ENCODE assay signal across 1 cellular context in genomic region chr22:25235547-25236290, GRCh38.
A peak's percentile ranks its signal among the peaks of the same experiment; 100 is the strongest.
TF ChIP-seq lines count a peak whose summit lies in the region.

No MANE protein-coding gene starts in this region.

TF ChIP-seq in GM12878, 131 proteins besides CTCF, POLR2A, EP300 and RAD21 (continued from another document):
- TF ChIP-seq POU2F2 (IDR thresholded peaks at IDR 0.05; ENCODE audit: borderline replicate concordance, low read depth, low read length), result peak; percentile 27; the same call in 1 of the 3 replicates
- TF ChIP-seq CREM (IDR thresholded peaks at IDR 0.05; ENCODE audit: low read depth), result 0 out of 2 replicates have a peak, but pooled peaks have one; percentile 23
- no peak for TF ChIP-seq PRDM15 (CRISPR knock-in tag; IDR thresholded peaks at IDR 0.05)
- no peak for TF ChIP-seq SPI1 (IDR thresholded peaks at IDR 0.05; ENCODE audit: borderline replicate concordance, insufficient read depth, low read depth, low read length)
- TF ChIP-seq, protein P1, sequence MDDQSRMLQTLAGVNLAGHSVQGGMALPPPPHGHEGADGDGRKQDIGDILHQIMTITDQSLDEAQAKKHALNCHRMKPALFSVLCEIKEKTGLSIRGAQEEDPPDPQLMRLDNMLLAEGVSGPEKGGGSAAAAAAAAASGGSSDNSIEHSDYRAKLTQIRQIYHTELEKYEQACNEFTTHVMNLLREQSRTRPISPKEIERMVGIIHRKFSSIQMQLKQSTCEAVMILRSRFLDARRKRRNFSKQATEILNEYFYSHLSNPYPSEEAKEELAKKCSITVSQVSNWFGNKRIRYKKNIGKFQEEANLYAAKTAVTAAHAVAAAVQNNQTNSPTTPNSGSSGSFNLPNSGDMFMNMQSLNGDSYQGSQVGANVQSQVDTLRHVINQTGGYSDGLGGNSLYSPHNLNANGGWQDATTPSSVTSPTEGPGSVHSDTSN (IDR thresholded peaks at IDR 0.05; ENCODE audit: insufficient replicate concordance, low read depth, low read length), result peak; percentile 98
- TF ChIP-seq ZZZ3 (IDR thresholded peaks at IDR 0.05; ENCODE audit: control insufficient read depth, insufficient read length, low read depth), result no peak
- TF ChIP-seq DPF2 (IDR thresholded peaks at IDR 0.05), result peak; percentile 83
- TF ChIP-seq RFX5 (IDR thresholded peaks at IDR 0.05; ENCODE audit: low read depth, low read length), result peak; percentile 49; the same call in 1 of the 2 replicates
- TF ChIP-seq IRF5 (IDR thresholded peaks at IDR 0.05; ENCODE audit: borderline replicate concordance), result no peak
- TF ChIP-seq SP1 (IDR thresholded peaks at IDR 0.05; ENCODE audit: low read depth, low read length), result peak; percentile 93
- TF ChIP-seq PML (IDR thresholded peaks at IDR 0.05; ENCODE audit: low read length), result no peak
- no peak for TF ChIP-seq ATF2 (IDR thresholded peaks at IDR 0.05; ENCODE audit: low read length)
- peak; percentile 59; the same call in 1 of the 2 replicates for TF ChIP-seq YY1 (IDR thresholded peaks at IDR 0.05; ENCODE audit: low read depth, low read length)
- TF ChIP-seq MYB (IDR thresholded peaks at IDR 0.05; ENCODE audit: borderline replicate concordance, low read depth, low read length), result no peak
- TF ChIP-seq, protein P2, sequence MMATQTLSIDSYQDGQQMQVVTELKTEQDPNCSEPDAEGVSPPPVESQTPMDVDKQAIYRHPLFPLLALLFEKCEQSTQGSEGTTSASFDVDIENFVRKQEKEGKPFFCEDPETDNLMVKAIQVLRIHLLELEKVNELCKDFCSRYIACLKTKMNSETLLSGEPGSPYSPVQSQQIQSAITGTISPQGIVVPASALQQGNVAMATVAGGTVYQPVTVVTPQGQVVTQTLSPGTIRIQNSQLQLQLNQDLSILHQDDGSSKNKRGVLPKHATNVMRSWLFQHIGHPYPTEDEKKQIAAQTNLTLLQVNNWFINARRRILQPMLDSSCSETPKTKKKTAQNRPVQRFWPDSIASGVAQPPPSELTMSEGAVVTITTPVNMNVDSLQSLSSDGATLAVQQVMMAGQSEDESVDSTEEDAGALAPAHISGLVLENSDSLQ (IDR thresholded peaks at IDR 0.05), result peak; percentile 98
- 0 out of 2 replicates have a peak, but pooled peaks have one; percentile 14 for TF ChIP-seq CREB1 (IDR thresholded peaks at IDR 0.05; ENCODE audit: low read depth)
- TF ChIP-seq BHLHE40 (IDR thresholded peaks at IDR 0.05; ENCODE audit: borderline replicate concordance in 1 of 2, low read depth in 2 of 2, low read length in 1 of 2), result peak; percentile 7 to 17; a peak in 1 of 4 replicates
- no peak for TF ChIP-seq NR2C2 (IDR thresholded peaks at IDR 0.05; ENCODE audit: borderline replicate concordance, control insufficient read depth, insufficient read length, low read depth)
- no peak for TF ChIP-seq E4F1 (IDR thresholded peaks at IDR 0.05; ENCODE audit: borderline replicate concordance, partially characterized antibody)
- TF ChIP-seq NFYA (IDR thresholded peaks at IDR 0.05; ENCODE audit: borderline replicate concordance, low read depth, low read length), result peak; percentile 8; the same call in 1 of the 2 replicates
- no peak for TF ChIP-seq IKZF2 (IDR thresholded peaks at IDR 0.05)
- TF ChIP-seq SUPT20H (IDR thresholded peaks at IDR 0.05; ENCODE audit: borderline replicate concordance, control insufficient read depth, low read depth, low read length), result no peak
- no peak for TF ChIP-seq ZNF217 (IDR thresholded peaks at IDR 0.05)
- TF ChIP-seq SMC3 (IDR thresholded peaks at IDR 0.05; ENCODE audit: borderline replicate concordance, low read length), result peak; percentile 89
- no peak for TF ChIP-seq USF2 (IDR thresholded peaks at IDR 0.05; ENCODE audit: borderline replicate concordance, low read depth, low read length)
- TF ChIP-seq SIN3A (IDR thresholded peaks at IDR 0.05; ENCODE audit: low read depth, low read length), result no peak
- no peak for TF ChIP-seq ESRRA (IDR thresholded peaks at IDR 0.05; ENCODE audit: low read length)
- peak in 1 of 2 experiments; percentile 66; a peak in 2 of 3 replicates for TF ChIP-seq EGR1 (IDR thresholded peaks at IDR 0.05; ENCODE audit: borderline replicate concordance in 1 of 2, low read depth in 2 of 2, low read length in 2 of 2)
- TF ChIP-seq, protein P3, sequence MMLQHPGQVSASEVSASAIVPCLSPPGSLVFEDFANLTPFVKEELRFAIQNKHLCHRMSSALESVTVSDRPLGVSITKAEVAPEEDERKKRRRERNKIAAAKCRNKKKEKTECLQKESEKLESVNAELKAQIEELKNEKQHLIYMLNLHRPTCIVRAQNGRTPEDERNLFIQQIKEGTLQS (IDR thresholded peaks at IDR 0.05; ENCODE audit: borderline replicate concordance, extremely low read depth, low read depth, low read length), result no peak
